Comparison of ENCODE assay signal across 8 cellular contexts in the genomic region with DNA sequence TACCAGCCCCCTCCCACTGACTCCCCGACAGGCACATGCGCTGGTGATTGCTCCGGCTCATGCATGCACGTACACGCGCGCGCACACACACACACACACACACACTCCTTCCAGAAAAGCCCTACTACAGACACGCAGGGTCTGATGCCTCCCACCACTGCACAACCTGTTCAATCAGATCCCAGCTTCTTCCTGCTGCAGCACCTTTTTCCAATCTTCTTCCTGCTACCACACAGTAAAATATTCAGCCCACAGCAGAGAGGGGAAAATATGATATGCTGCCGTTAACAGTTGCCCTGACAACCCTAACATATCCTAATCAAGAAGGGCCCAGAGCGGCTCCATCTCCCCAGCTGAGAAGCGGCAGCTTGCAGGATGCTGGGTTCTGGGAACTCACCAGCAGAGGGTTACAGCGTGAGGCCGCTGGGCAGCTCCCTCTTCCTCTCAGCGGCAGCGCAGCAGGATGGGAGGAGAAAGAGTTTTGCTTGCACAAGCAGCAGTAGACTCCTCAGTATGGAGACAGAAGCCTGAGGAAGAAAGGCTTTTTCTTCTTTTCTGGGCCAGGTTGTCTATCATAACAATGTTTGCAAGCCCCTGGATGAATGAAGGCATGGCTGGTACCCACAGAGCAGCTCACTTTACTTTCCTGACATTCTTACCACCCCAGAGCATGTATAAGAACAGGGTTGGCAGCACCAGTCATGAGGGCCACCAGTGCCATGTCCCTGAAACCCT. TPM values are rescaled to one million over a fixed set of nuclear protein-coding genes. Genes with fewer than 3 reads are reported as not detected.
DNase-seq lines count a peak whose midpoint lies in the region; ATAC-seq and TF ChIP-seq lines count a peak whose summit lies in the region.

No MANE protein-coding gene starts in this region.

- intact Hi-C loops in left ventricle myocardium inferior (cut with micrococcal nuclease) = no loop called here
- intact Hi-C loops in posterior vena cava (cut with DNase I) = no loop called here

- no peaks in the 10 kb centered on the region for H3K36me3 Mint-ChIP-seq in activated naive CD8-positive, alpha-beta T cell treated with anti-CD3 and anti-CD28 coated beads, Interleukin-2, amount 10 ng/mL, durations not matched to agents 7 days and 5 days

- no peaks in the 10 kb centered on the region for H3K9me3 Mint-ChIP-seq in activated naive CD8-positive, alpha-beta T cell treated with anti-CD3 and anti-CD28 coated beads, Interleukin-2, amount 10 ng/mL, durations not matched to agents 7 days and 5 days

- H3K4me3 ChIP-seq in left ventricle myocardium inferior (no peak overlapping the region), MG63 (no peak overlapping the region)

- peaks cover 5% of the 10 kb centered on the region for H3K27me3 ChIP-seq in left ventricle myocardium inferior (ENCODE audit: low read depth)
- no peaks in the 10 kb centered on the region for H3K27me3 ChIP-seq in MG63

- H3K27me3 Mint-ChIP-seq in activated naive CD8-positive, alpha-beta T cell treated with anti-CD3 and anti-CD28 coated beads, Interleukin-2, amount 10 ng/mL, durations not matched to agents 7 days and 5 days = peaks cover 16% of the 10 kb centered on the region

- H3K9me3 ChIP-seq in left ventricle myocardium inferior (replicated peaks) (no peaks in the 10 kb centered on the region), MG63 (no peaks in the 10 kb centered on the region)

- POLR2A ChIA-PET in activated naive CD8-positive, alpha-beta T cell treated with anti-CD3 and anti-CD28 coated beads, Interleukin-2, amount 10 ng/mL, durations not matched to agents 7 days and 5 days (lab: Charles Lee) = no interaction called here

- peaks cover 8% of the 10 kb centered on the region for H3K4me1 ChIP-seq in left ventricle myocardium inferior

- H3K36me3 ChIP-seq in left ventricle myocardium inferior = no peaks in the 10 kb centered on the region
- no peaks in the 10 kb centered on the region for H3K36me3 ChIP-seq in MG63

- TF ChIP-seq CTCF in left ventricle myocardium inferior (IDR thresholded peaks at IDR 0.05; ENCODE audit: borderline replicate concordance) = peak; percentile 44

- DNase-seq in NCI-H82 (lab: John Stamatoyannopoulos, UW) (peak; percentile 23), NCI-H82 treated with DMSO at 0.1 percent for 48 hours (lab: John Stamatoyannopoulos, UW; ENCODE audit: unreplicated experiment) (no peak), NCI-H2227 (lab: John Stamatoyannopoulos, UW; ENCODE audit: unreplicated experiment) (peak; percentile 63), left ventricle myocardium inferior (peak; percentile 22), posterior vena cava (ENCODE audit: low spot score) (peak; percentile 86), MG63 (no peak)
- DNase-seq in activated naive CD8-positive, alpha-beta T cell treated with anti-CD3 and anti-CD28 coated beads, Interleukin-2, amount 10 ng/mL, durations not matched to agents 7 days and 5 days = peak; percentile 57

- peak; percentile 98 for ATAC-seq in activated naive CD8-positive, alpha-beta T cell treated with anti-CD3 and anti-CD28 coated beads, Interleukin-2, amount 10 ng/mL, durations not matched to agents 7 days and 5 days (ENCODE audit: low read depth)
- no peak for ATAC-seq in HG03469 (IDR thresholded peaks at IDR 0.05; ENCODE audit: unreplicated experiment)

- peak overlapping the region; percentile 64 for H3K4me3 Mint-ChIP-seq in activated naive CD8-positive, alpha-beta T cell treated with anti-CD3 and anti-CD28 coated beads, Interleukin-2, amount 10 ng/mL, durations not matched to agents 7 days and 5 days

- H3K27ac Mint-ChIP-seq in activated naive CD8-positive, alpha-beta T cell treated with anti-CD3 and anti-CD28 coated beads, Interleukin-2, amount 10 ng/mL, durations not matched to agents 7 days and 5 days = no peak overlapping the region

- peaks cover 10% of the 10 kb centered on the region for H3K4me1 Mint-ChIP-seq in activated naive CD8-positive, alpha-beta T cell treated with anti-CD3 and anti-CD28 coated beads, Interleukin-2, amount 10 ng/mL, durations not matched to agents 7 days and 5 days

- no peak overlapping the region for H3K27ac ChIP-seq in left ventricle myocardium inferior (replicated peaks)

RNA-seq across cellular contexts. Expression of a gene that starts 23.9 kb away (rescaled TPM):
- under 1 TPM; 0.14 to 0.48 TPM for total RNA-seq in activated naive CD8-positive, alpha-beta T cell treated with anti-CD3 and anti-CD28 coated beads, Interleukin-2, amount 10 ng/mL, durations not matched to agents 7 days and 5 days
- total RNA-seq in left ventricle myocardium inferior (3.1 TPM), posterior vena cava (1 to 10 TPM; 2.7 to 3.1 TPM)
- not detected in 2 replicates for total RNA-seq in MG63 (2014; rRNA removed; shearing (Covaris generic); ENCODE audit: low replicate concordance)

Comparison
In these comparisons a context has a peak if more than half of its experiments do, and no peak if none do; other contexts are left out.
1. DNase-seq: peak in NCI-H82 (single experiment), NCI-H2227 (single experiment), activated naive CD8-positive, alpha-beta T cell treated with anti-CD3 and anti-CD28 coated beads, Interleukin-2, amount 10 ng/mL, durations not matched to agents 7 days and 5 days (single experiment), left ventricle myocardium inferior (single experiment) and posterior vena cava (single experiment); none in NCI-H82 treated with DMSO at 0.1 percent for 48 hours (single experiment) and MG63 (single experiment).